ENCODE assay signal across 15 cellular contexts in genomic region chr7:157401567-157402387, GRCh38.
A peak's percentile ranks its signal among the peaks of the same experiment; 100 is the strongest.
DNase-seq lines count a peak whose midpoint lies in the region; ATAC-seq lines count a peak whose summit lies in the region.
"Had no signal": no experiment of that assay in that cellular context is flagged by ENCODE, and none has a peak within 500 bp of the region (broad histone marks: within the 10 kb centered on the region; RNA-seq: fewer than 3 reads in every experiment).

No MANE protein-coding gene starts in this region.

- in situ Hi-C loops in KBM-7 (cut with MboI; ENCODE audit: low pct_unique_long_range_greater_than_20kb, low sequenced_read_pairs), result no loop called here

- peak overlapping the region; percentile 25 for H3K27ac Mint-ChIP-seq in activated CD4-positive, alpha-beta T cell treated with anti-CD3 and anti-CD28 coated beads, Interleukin-2, amount 10 ng/mL, durations not matched to agents 7 days and 5 days
- H3K27ac Mint-ChIP-seq in central memory CD8-positive, alpha-beta T cell (ENCODE audit: low read depth), result peak overlapping the region; percentile 23
- peak overlapping the region in 1 of 2 donors; percentile 14 for H3K27ac Mint-ChIP-seq in natural killer cell treated with Interleukin-12 subunit alpha and Interleukin-12 subunit beta and Interleukin-15 and Interleukin-18, amount 100 ng/mL, for 72 hours

- DNase-seq in activated CD4-positive, alpha-beta T cell treated with anti-CD3 and anti-CD28 coated beads, Interleukin-2, amount 10 ng/mL, durations not matched to agents 7 days and 5 days, result no peak
- DNase-seq in activated CD4-positive, alpha-beta T cell treated with anti-CD3 and anti-CD28 coated beads for 1 hour, result no peak
- DNase-seq in KBM-7 (peak; percentile 19), medulla oblongata (ENCODE audit: extremely low spot score) (no peak), AG08395 (ENCODE audit: low spot score) (no peak)
- DNase-seq in central memory CD8-positive, alpha-beta T cell (ENCODE audit: low spot score in 2 of 2), result no peak
- DNase-seq in natural killer cell treated with Interleukin-12 subunit alpha and Interleukin-12 subunit beta and Interleukin-15 and Interleukin-18, amount 100 ng/mL, for 72 hours (ENCODE audit: low spot score), result no peak
- DNase-seq: activated gamma-delta T cell treated with Interleukin-2 at 50 U/mL for 16 hours, DMS53, Kasumi-1, NCI-H345, T-helper 1 cell, uterus had no signal

- POLR2A ChIA-PET in activated CD4-positive, alpha-beta T cell treated with anti-CD3 and anti-CD28 coated beads, Interleukin-2, amount 10 ng/mL, durations not matched to agents 7 days and 5 days (lab: Charles Lee), result no interaction called here

- H3K27me3 Mint-ChIP-seq in activated CD4-positive, alpha-beta T cell treated with anti-CD3 and anti-CD28 coated beads, Interleukin-2, amount 10 ng/mL, durations not matched to agents 7 days and 5 days, result no peaks in the 10 kb centered on the region
- H3K27me3 Mint-ChIP-seq in central memory CD8-positive, alpha-beta T cell, result no peaks in the 10 kb centered on the region
- no peaks in the 10 kb centered on the region for H3K27me3 Mint-ChIP-seq in natural killer cell treated with Interleukin-12 subunit alpha and Interleukin-12 subunit beta and Interleukin-15 and Interleukin-18, amount 100 ng/mL, for 72 hours
- H3K27me3 Mint-ChIP-seq: naive thymus-derived CD8-positive, alpha-beta T cell had no signal

- H3K36me3 Mint-ChIP-seq in activated CD4-positive, alpha-beta T cell treated with anti-CD3 and anti-CD28 coated beads, Interleukin-2, amount 10 ng/mL, durations not matched to agents 7 days and 5 days (ENCODE audit: low read depth), result peaks cover 11% of the 10 kb centered on the region
- peaks cover 16% of the 10 kb centered on the region for H3K36me3 Mint-ChIP-seq in central memory CD8-positive, alpha-beta T cell (ENCODE audit: insufficient read depth)
- H3K36me3 Mint-ChIP-seq in natural killer cell treated with Interleukin-12 subunit alpha and Interleukin-12 subunit beta and Interleukin-15 and Interleukin-18, amount 100 ng/mL, for 72 hours, result no peaks in the 10 kb centered on the region

- peaks cover 34% of the 10 kb centered on the region for H3K4me1 Mint-ChIP-seq in activated CD4-positive, alpha-beta T cell treated with anti-CD3 and anti-CD28 coated beads, Interleukin-2, amount 10 ng/mL, durations not matched to agents 7 days and 5 days
- peaks cover 19% of the 10 kb centered on the region for H3K4me1 Mint-ChIP-seq in central memory CD8-positive, alpha-beta T cell
- H3K4me1 Mint-ChIP-seq in natural killer cell treated with Interleukin-12 subunit alpha and Interleukin-12 subunit beta and Interleukin-15 and Interleukin-18, amount 100 ng/mL, for 72 hours (ENCODE audit: low read depth in 2 of 2), result peaks cover 35 to 45% of the 10 kb centered on the region in 2 donors

- CTCF ChIA-PET in activated CD4-positive, alpha-beta T cell treated with anti-CD3 and anti-CD28 coated beads, Interleukin-2, amount 10 ng/mL, durations not matched to agents 7 days and 5 days (lab: Charles Lee), result no interaction called here

- no peak for ATAC-seq in central memory CD8-positive, alpha-beta T cell (replicated peaks; ENCODE audit: extremely low read depth, poor library complexity, severe bottlenecking)
- peak; percentile 7 to 50 for ATAC-seq in natural killer cell treated with Interleukin-12 subunit alpha and Interleukin-12 subunit beta and Interleukin-15 and Interleukin-18, amount 100 ng/mL, for 72 hours
- no peak for ATAC-seq in esophagus mucosa
- ATAC-seq: naive thymus-derived CD8-positive, alpha-beta T cell had no signal

- H3K9me3 Mint-ChIP-seq in activated CD4-positive, alpha-beta T cell treated with anti-CD3 and anti-CD28 coated beads, Interleukin-2, amount 10 ng/mL, durations not matched to agents 7 days and 5 days, result no peaks in the 10 kb centered on the region
- no peaks in the 10 kb centered on the region for H3K9me3 Mint-ChIP-seq in central memory CD8-positive, alpha-beta T cell
- no peaks in the 10 kb centered on the region for H3K9me3 Mint-ChIP-seq in natural killer cell treated with Interleukin-12 subunit alpha and Interleukin-12 subunit beta and Interleukin-15 and Interleukin-18, amount 100 ng/mL, for 72 hours
- H3K9me3 Mint-ChIP-seq: naive thymus-derived CD8-positive, alpha-beta T cell had no signal

- H3K4me3 Mint-ChIP-seq in activated CD4-positive, alpha-beta T cell treated with anti-CD3 and anti-CD28 coated beads, Interleukin-2, amount 10 ng/mL, durations not matched to agents 7 days and 5 days, result no peak overlapping the region
- H3K4me3 Mint-ChIP-seq in central memory CD8-positive, alpha-beta T cell, result no peak overlapping the region
- H3K4me3 Mint-ChIP-seq in natural killer cell treated with Interleukin-12 subunit alpha and Interleukin-12 subunit beta and Interleukin-15 and Interleukin-18, amount 100 ng/mL, for 72 hours, result peak overlapping the region; percentile 39

Comparison
In these comparisons a context has a peak if more than half of its experiments do, and no peak if none do; other contexts are left out.
1. ATAC-seq: peak in natural killer cell treated with Interleukin-12 subunit alpha and Interleukin-12 subunit beta and Interleukin-15 and Interleukin-18, amount 100 ng/mL, for 72 hours (2 of 2); none in central memory CD8-positive, alpha-beta T cell (single experiment) and esophagus mucosa (single experiment).